8 cellular contexts compared by ENCODE assay signal in the genomic region with DNA sequence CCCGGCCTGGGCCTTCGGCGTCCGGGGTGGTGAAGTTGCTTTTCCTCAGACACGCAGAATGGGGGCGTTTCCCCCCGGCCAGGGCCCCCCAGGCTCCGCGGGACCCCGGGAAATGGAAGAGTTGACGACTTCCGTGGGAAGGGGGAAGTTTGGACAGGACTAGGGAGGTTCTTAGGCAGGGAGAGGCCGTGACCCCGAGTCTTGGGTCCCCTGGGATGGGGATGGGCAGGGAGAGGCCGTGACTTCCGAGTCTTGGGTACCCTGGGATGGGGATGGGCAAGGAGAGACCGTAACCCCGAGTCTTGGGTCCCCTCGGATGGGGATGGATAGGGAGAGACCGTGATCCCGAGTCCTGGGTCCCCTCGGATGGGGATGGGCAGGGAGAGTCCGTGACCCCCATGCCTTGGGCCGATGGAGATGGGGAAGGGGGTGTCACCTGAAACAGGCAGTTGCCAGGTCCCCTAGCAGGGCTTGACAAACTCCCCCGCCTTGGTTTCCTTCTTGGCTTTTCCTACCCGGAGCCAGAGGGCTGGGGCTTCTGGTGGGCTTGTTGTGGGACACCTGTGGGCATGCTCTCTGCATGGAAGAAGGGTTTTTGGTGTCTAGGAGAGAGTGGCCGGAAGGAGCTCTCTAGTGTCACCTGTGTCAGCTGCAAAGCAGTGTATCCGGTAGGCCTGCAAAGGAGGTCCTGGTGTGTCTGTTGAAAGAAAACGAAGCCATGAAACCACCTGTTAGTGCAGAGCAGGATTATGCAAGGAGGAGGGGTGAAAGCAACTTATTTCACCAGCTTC. TPM values are rescaled to one million over a fixed set of nuclear protein-coding genes. Genes with fewer than 3 reads are reported as not detected.
DNase-seq lines count a peak whose midpoint lies in the region; ATAC-seq and TF ChIP-seq lines count a peak whose summit lies in the region.

No MANE protein-coding gene starts in this region.

- H3K27ac Mint-ChIP-seq in endothelial cell (ENCODE audit: unreplicated experiment): peak overlapping the region; percentile 61
- peak overlapping the region; percentile 85 to 91 for H3K27ac Mint-ChIP-seq in natural killer cell

- TF ChIP-seq CTCF in endothelial cell (IDR thresholded peaks at IDR 0.05; ENCODE audit: unreplicated experiment): peak; percentile 10
- TF ChIP-seq CTCF in natural killer cell (IDR thresholded peaks at IDR 0.05): peak; percentile 58
- TF ChIP-seq CTCF in thoracic aorta (IDR thresholded peaks at IDR 0.05): peak; percentile 4

- H3K4me1 ChIP-seq in thoracic aorta (ENCODE audit: control insufficient read depth in 1 of 2, low read depth in 2 of 2): peaks cover 9 to 20% of the 10 kb centered on the region in 2 donors

- H3K36me3 ChIP-seq in thoracic aorta: peaks cover 24% of the 10 kb centered on the region

- H3K36me3 Mint-ChIP-seq in endothelial cell (ENCODE audit: low read depth, unreplicated experiment): peaks cover 4% of the 10 kb centered on the region
- no peaks in the 10 kb centered on the region for H3K36me3 Mint-ChIP-seq in natural killer cell

- H3K27me3 Mint-ChIP-seq in endothelial cell (ENCODE audit: unreplicated experiment) (peaks cover 9% of the 10 kb centered on the region), natural killer cell (ENCODE audit: low read depth in 2 of 2) (no peaks in the 10 kb centered on the region)

- H3K27me3 ChIP-seq in thoracic aorta (replicated peaks; ENCODE audit: insufficient read depth): no peaks in the 10 kb centered on the region

- peak overlapping the region; percentile 86 to 92 for H3K27ac ChIP-seq in thoracic aorta

- H3K4me3 Mint-ChIP-seq in endothelial cell (ENCODE audit: unreplicated experiment) (peak overlapping the region; percentile 94), natural killer cell (peak overlapping the region; percentile 92)

- H3K4me1 Mint-ChIP-seq in endothelial cell (ENCODE audit: unreplicated experiment): peaks cover 11% of the 10 kb centered on the region
- peaks cover 9 to 20% of the 10 kb centered on the region in 2 donors for H3K4me1 Mint-ChIP-seq in natural killer cell

- peak; percentile 75 for ATAC-seq in HG02798 (IDR thresholded peaks at IDR 0.05; ENCODE audit: poor library complexity, unreplicated experiment)
- ATAC-seq in natural killer cell: peak; percentile 66 to 77 (median 71)
- no peak for ATAC-seq in thoracic aorta (ENCODE audit: insufficient number of reproducible peaks, low FRiP score, low read depth)

- H3K4me3 ChIP-seq in thoracic aorta: peak overlapping the region; percentile 99

- H3K9me3 ChIP-seq in thoracic aorta: no peaks in the 10 kb centered on the region

- H3K9me3 Mint-ChIP-seq in endothelial cell (ENCODE audit: unreplicated experiment) (no peaks in the 10 kb centered on the region), natural killer cell (no peaks in the 10 kb centered on the region)

- intact Hi-C loops in natural killer cell (cut with micrococcal nuclease): no loop called here

- peak; percentile 27 to 64 for DNase-seq in NCI-H526 (lab: John Stamatoyannopoulos, UW)
- no peak for DNase-seq in NCI-H526 treated with DMSO at 0.1 percent for 48 hours (lab: John Stamatoyannopoulos, UW)
- DNase-seq in NCI-H2196 treated with DMSO at 0.1 percent for 48 hours (lab: John Stamatoyannopoulos, UW; ENCODE audit: unreplicated experiment): peak; percentile 54
- DNase-seq in activated CD8-positive, alpha-beta memory T cell treated with anti-CD3 and anti-CD28 coated beads for 1 hour (ENCODE audit: extremely low read depth in 1 of 2, low read depth in 1 of 2): peak; percentile 35 to 37
- DNase-seq in endothelial cell (ENCODE audit: low spot score): no peak
- DNase-seq in natural killer cell: peak; percentile 44
- DNase-seq in thoracic aorta (ENCODE audit: low spot score): no peak

RNA-seq across cellular contexts. Expression of gene TRRAP, which starts 1.1 kb away (rescaled TPM):
- 53.5 TPM for total RNA-seq in endothelial cell (ENCODE audit: unreplicated experiment)
- total RNA-seq in natural killer cell: 10 to 100 TPM; 45.4 to 62.9 (median 62.4) TPM
- total RNA-seq in thoracic aorta: 10 to 100 TPM; 44.8 to 49.5 TPM

RNA-seq across cellular contexts. Expression of gene TMEM130, which starts 9.6 kb away (rescaled TPM):
- not detected for total RNA-seq in endothelial cell (ENCODE audit: unreplicated experiment)
- total RNA-seq in natural killer cell: not detected
- total RNA-seq in thoracic aorta: 10 to 100 TPM; 26.2 to 57.0 TPM

Comparison
In these comparisons a context has a peak if more than half of its experiments do, and no peak if none do; other contexts are left out.
1. DNase-seq: peak in NCI-H526 (2 of 2), NCI-H2196 treated with DMSO at 0.1 percent for 48 hours (single experiment), activated CD8-positive, alpha-beta memory T cell treated with anti-CD3 and anti-CD28 coated beads for 1 hour (2 of 2) and natural killer cell (single experiment); none in NCI-H526 treated with DMSO at 0.1 percent for 48 hours (single experiment), endothelial cell (single experiment) and thoracic aorta (single experiment).
2. CTCF ChIP-seq: peak in every context shown above with its lines; median percentile 58 in natural killer cell; 10 in endothelial cell; 4 in thoracic aorta.
3. RNA of gene TMEM130, which starts 9.6 kb away (total RNA-seq): 26.2 to 57.0 TPM in thoracic aorta; not detected in endothelial cell (single experiment) and not detected in natural killer cell; every median in the first group is over 10 times any median in the second.